Comparison of ENCODE assay signal across 1 cellular context in genomic region chr4:98928505-98929340, GRCh38.
TF ChIP-seq lines count a peak whose summit lies in the region.

Gene EIF4E (minus strand): TSS chr4:98929133. CDS start chr4:98929112, 21 bp downstream.

TF ChIP-seq in K562, 482 proteins besides CTCF, POLR2A, EP300 and RAD21 (continued from another document and continues in another):
- TF ChIP-seq ZNF518B (CRISPR knock-in tag; IDR thresholded peaks at IDR 0.05) (no peak), SOX6 (IDR thresholded peaks at IDR 0.05) (no peak), IRF2 (CRISPR knock-in tag; IDR thresholded peaks at IDR 0.05) (no peak), ADNP (tag; IDR thresholded peaks at IDR 0.05) (no peak), ZNF740 (CRISPR knock-in tag; IDR thresholded peaks at IDR 0.05) (peak; percentile 96), ZNF740 (tag; IDR thresholded peaks at IDR 0.05) (peak in 1 of 2 experiments; percentile 85; a peak in 1 of 4 replicates), CBX5 (IDR thresholded peaks at IDR 0.05; ENCODE audit: borderline replicate concordance, low read depth) (no peak), POLR3A (IDR thresholded peaks at IDR 0.05; ENCODE audit: borderline replicate concordance, extremely low read depth, insufficient read depth, insufficient read length) (no peak), SMARCC2 (IDR thresholded peaks at IDR 0.05; ENCODE audit: low read depth) (no peak), ZNF512 (tag; IDR thresholded peaks at IDR 0.05) (no peak), ARID4B (CRISPR knock-in tag; IDR thresholded peaks at IDR 0.05) (0 out of 2 replicates have a peak, but pooled peaks have one; percentile 75), RFX7 (CRISPR knock-in tag; IDR thresholded peaks at IDR 0.05) (no peak), NFRKB (IDR thresholded peaks at IDR 0.05; ENCODE audit: low read depth) (peak; percentile 97), ZSCAN32 (CRISPR knock-in tag; IDR thresholded peaks at IDR 0.05) (no peak), ZNF174 (CRISPR knock-in tag; IDR thresholded peaks at IDR 0.05) (no peak), ZBTB43 (CRISPR knock-in tag; IDR thresholded peaks at IDR 0.05) (no peak), ZBTB33 (CRISPR knock-in tag; IDR thresholded peaks at IDR 0.05) (0 out of 2 replicates have a peak, but pooled peaks have one; percentile 14), RAD51 (IDR thresholded peaks at IDR 0.05; ENCODE audit: borderline replicate concordance, low read depth) (peak; percentile 98), PTRF (tag; IDR thresholded peaks at IDR 0.05) (no peak), SIRT6 (IDR thresholded peaks at IDR 0.05; ENCODE audit: low read depth, low read length) (no peak), THAP12 (CRISPR knock-in tag; IDR thresholded peaks at IDR 0.05) (peak; percentile 42; the same call in 1 of the 2 replicates), PRMT5 (CRISPR knock-in tag; IDR thresholded peaks at IDR 0.05) (no peak), ZBTB2 (IDR thresholded peaks at IDR 0.05) (peak; percentile 76; the same call in 1 of the 2 replicates), ZNF561 (CRISPR knock-in tag; conservative IDR thresholded peaks at IDR 0.05) (no peak), SNIP1 (IDR thresholded peaks at IDR 0.05; ENCODE audit: low read depth) (no peak), KLF6 (CRISPR knock-in tag; IDR thresholded peaks at IDR 0.05; ENCODE audit: borderline replicate concordance) (0 out of 2 replicates have a peak, but pooled peaks have one; percentile 29), ZNF347 (CRISPR knock-in tag; IDR thresholded peaks at IDR 0.05; ENCODE audit: low read depth) (no peak), PPARD (CRISPR knock-in tag; IDR thresholded peaks at IDR 0.05) (no peak), ELK1 (CRISPR knock-in tag; IDR thresholded peaks at IDR 0.05) (no peak), AFF4 (CRISPR knock-in tag; IDR thresholded peaks at IDR 0.05) (no peak; the same call in 1 of the 2 replicates), POLR2AphosphoS2 (IDR thresholded peaks at IDR 0.05; ENCODE audit: low read length) (no peak)
